In the genomic region with DNA sequence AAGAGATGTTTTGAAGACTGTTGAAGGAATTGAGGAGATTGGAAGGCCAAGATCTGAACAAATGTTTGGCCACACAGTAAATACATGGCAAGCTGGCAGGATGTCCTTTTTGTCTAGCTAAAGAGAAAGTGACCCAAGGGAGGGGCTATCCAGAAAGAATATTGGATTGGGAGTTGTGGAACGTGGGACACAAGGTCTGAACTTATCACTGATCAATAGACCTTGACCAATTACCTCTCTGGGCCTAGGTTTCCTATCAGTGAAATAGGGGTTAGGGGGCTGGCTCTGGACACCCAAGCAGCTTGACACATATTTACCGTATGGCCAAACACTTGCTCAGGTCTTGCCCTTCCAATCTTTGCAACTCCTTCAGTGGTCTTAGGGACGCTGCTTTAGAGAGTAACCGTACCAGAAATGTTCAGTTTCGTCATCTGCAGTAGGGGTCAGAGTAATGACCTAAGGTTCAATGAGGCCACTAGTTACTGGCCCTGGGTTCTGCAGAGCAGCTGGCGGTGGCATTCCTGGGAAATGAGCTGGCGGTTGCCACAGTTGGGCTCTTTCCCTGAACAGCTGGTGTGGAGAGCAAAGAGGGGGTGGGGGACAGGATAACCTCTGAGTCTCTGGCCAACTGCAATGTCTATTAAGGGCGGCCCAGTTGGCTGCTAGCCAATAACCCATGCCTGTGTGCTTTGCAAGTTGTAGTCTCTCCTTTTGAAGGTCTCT, we compare ENCODE assay signal across 1 cellular context.
A peak's percentile ranks its signal among the peaks of the same experiment; 100 is the strongest.
TF ChIP-seq lines count a peak whose summit lies in the region.

No MANE protein-coding gene starts in this region.

TF ChIP-seq in K562, 482 proteins besides CTCF, POLR2A, EP300 and RAD21 (continued from another document):
- TF ChIP-seq, protein P1, sequence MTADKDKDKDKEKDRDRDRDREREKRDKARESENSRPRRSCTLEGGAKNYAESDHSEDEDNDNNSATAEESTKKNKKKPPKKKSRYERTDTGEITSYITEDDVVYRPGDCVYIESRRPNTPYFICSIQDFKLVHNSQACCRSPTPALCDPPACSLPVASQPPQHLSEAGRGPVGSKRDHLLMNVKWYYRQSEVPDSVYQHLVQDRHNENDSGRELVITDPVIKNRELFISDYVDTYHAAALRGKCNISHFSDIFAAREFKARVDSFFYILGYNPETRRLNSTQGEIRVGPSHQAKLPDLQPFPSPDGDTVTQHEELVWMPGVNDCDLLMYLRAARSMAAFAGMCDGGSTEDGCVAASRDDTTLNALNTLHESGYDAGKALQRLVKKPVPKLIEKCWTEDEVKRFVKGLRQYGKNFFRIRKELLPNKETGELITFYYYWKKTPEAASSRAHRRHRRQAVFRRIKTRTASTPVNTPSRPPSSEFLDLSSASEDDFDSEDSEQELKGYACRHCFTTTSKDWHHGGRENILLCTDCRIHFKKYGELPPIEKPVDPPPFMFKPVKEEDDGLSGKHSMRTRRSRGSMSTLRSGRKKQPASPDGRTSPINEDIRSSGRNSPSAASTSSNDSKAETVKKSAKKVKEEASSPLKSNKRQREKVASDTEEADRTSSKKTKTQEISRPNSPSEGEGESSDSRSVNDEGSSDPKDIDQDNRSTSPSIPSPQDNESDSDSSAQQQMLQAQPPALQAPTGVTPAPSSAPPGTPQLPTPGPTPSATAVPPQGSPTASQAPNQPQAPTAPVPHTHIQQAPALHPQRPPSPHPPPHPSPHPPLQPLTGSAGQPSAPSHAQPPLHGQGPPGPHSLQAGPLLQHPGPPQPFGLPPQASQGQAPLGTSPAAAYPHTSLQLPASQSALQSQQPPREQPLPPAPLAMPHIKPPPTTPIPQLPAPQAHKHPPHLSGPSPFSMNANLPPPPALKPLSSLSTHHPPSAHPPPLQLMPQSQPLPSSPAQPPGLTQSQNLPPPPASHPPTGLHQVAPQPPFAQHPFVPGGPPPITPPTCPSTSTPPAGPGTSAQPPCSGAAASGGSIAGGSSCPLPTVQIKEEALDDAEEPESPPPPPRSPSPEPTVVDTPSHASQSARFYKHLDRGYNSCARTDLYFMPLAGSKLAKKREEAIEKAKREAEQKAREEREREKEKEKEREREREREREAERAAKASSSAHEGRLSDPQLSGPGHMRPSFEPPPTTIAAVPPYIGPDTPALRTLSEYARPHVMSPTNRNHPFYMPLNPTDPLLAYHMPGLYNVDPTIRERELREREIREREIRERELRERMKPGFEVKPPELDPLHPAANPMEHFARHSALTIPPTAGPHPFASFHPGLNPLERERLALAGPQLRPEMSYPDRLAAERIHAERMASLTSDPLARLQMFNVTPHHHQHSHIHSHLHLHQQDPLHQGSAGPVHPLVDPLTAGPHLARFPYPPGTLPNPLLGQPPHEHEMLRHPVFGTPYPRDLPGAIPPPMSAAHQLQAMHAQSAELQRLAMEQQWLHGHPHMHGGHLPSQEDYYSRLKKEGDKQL (CRISPR knock-in tag; IDR thresholded peaks at IDR 0.05; ENCODE audit: borderline replicate concordance) = no peak
- TF ChIP-seq FOXA3 (CRISPR knock-in tag; conservative IDR thresholded peaks at IDR 0.05 in 1 of 2, IDR thresholded peaks at IDR 0.05 in 1 of 2) = 0 out of 4 replicates have a peak, but pooled peaks of 1 of the 2 experiments have one; percentile 16
- no peak for TF ChIP-seq MCM3 (IDR thresholded peaks at IDR 0.05)
- no peak for TF ChIP-seq ZNF124 (CRISPR knock-in tag; IDR thresholded peaks at IDR 0.05)
- no peak for TF ChIP-seq LCOR (CRISPR knock-in tag; IDR thresholded peaks at IDR 0.05)
- no peak for TF ChIP-seq TFAM (CRISPR knock-in tag; conservative IDR thresholded peaks at IDR 0.05)
- TF ChIP-seq, protein P2, sequence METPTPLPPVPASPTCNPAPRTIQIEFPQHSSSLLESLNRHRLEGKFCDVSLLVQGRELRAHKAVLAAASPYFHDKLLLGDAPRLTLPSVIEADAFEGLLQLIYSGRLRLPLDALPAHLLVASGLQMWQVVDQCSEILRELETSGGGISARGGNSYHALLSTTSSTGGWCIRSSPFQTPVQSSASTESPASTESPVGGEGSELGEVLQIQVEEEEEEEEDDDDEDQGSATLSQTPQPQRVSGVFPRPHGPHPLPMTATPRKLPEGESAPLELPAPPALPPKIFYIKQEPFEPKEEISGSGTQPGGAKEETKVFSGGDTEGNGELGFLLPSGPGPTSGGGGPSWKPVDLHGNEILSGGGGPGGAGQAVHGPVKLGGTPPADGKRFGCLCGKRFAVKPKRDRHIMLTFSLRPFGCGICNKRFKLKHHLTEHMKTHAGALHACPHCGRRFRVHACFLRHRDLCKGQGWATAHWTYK (CRISPR knock-in tag; IDR thresholded peaks at IDR 0.05) = no peak
- TF ChIP-seq ZNF583 (CRISPR knock-in tag; IDR thresholded peaks at IDR 0.05) = no peak
- TF ChIP-seq ZNF778 (CRISPR knock-in tag; IDR thresholded peaks at IDR 0.05) = no peak
- TF ChIP-seq, protein P3, sequence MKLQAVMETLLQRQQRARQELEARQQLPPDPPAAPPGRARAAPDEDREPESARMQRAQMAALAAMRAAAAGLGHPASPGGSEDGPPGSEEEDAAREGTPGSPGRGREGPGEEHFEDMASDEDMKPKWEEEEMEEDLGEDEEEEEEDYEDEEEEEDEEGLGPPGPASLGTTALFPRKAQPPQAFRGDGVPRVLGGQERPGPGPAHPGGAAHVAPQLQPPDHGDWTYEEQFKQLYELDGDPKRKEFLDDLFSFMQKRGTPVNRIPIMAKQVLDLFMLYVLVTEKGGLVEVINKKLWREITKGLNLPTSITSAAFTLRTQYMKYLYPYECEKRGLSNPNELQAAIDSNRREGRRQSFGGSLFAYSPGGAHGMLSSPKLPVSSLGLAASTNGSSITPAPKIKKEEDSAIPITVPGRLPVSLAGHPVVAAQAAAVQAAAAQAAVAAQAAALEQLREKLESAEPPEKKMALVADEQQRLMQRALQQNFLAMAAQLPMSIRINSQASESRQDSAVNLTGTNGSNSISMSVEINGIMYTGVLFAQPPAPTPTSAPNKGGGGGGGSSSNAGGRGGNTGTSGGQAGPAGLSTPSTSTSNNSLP (IDR thresholded peaks at IDR 0.05; ENCODE audit: borderline replicate concordance, low read depth, low read length) = no peak
- no peak for TF ChIP-seq BHLHE40 (IDR thresholded peaks at IDR 0.05; ENCODE audit: low read length)
- TF ChIP-seq, protein P4, sequence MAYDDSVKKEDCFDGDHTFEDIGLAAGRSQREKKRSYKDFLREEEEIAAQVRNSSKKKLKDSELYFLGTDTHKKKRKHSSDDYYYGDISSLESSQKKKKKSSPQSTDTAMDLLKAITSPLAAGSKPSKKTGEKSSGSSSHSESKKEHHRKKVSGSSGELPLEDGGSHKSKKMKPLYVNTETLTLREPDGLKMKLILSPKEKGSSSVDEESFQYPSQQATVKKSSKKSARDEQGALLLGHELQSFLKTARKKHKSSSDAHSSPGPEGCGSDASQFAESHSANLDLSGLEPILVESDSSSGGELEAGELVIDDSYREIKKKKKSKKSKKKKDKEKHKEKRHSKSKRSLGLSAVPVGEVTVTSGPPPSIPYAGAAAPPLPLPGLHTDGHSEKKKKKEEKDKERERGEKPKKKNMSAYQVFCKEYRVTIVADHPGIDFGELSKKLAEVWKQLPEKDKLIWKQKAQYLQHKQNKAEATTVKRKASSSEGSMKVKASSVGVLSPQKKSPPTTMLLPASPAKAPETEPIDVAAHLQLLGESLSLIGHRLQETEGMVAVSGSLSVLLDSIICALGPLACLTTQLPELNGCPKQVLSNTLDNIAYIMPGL (CRISPR knock-in tag; IDR thresholded peaks at IDR 0.05) = no peak
- TF ChIP-seq, protein P5, sequence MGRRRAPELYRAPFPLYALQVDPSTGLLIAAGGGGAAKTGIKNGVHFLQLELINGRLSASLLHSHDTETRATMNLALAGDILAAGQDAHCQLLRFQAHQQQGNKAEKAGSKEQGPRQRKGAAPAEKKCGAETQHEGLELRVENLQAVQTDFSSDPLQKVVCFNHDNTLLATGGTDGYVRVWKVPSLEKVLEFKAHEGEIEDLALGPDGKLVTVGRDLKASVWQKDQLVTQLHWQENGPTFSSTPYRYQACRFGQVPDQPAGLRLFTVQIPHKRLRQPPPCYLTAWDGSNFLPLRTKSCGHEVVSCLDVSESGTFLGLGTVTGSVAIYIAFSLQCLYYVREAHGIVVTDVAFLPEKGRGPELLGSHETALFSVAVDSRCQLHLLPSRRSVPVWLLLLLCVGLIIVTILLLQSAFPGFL (CRISPR knock-in tag; IDR thresholded peaks at IDR 0.05) = no peak
- no peak for TF ChIP-seq PRPF4 (IDR thresholded peaks at IDR 0.05; ENCODE audit: insufficient read depth, low read depth, low read length, poor library complexity, severe bottlenecking)
- TF ChIP-seq, protein P6, sequence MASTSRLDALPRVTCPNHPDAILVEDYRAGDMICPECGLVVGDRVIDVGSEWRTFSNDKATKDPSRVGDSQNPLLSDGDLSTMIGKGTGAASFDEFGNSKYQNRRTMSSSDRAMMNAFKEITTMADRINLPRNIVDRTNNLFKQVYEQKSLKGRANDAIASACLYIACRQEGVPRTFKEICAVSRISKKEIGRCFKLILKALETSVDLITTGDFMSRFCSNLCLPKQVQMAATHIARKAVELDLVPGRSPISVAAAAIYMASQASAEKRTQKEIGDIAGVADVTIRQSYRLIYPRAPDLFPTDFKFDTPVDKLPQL (IDR thresholded peaks at IDR 0.05; ENCODE audit: extremely low read depth, insufficient read length) = no peak
- TF ChIP-seq, protein P7, sequence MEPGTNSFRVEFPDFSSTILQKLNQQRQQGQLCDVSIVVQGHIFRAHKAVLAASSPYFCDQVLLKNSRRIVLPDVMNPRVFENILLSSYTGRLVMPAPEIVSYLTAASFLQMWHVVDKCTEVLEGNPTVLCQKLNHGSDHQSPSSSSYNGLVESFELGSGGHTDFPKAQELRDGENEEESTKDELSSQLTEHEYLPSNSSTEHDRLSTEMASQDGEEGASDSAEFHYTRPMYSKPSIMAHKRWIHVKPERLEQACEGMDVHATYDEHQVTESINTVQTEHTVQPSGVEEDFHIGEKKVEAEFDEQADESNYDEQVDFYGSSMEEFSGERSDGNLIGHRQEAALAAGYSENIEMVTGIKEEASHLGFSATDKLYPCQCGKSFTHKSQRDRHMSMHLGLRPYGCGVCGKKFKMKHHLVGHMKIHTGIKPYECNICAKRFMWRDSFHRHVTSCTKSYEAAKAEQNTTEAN (CRISPR knock-in tag; IDR thresholded peaks at IDR 0.05) = no peak
- TF ChIP-seq CEBPB (tag; IDR thresholded peaks at IDR 0.05) = peak; percentile 27; the same call in 1 of the 2 replicates
- TF ChIP-seq LARP7 (IDR thresholded peaks at IDR 0.05) = no peak
- TF ChIP-seq KAT2B (IDR thresholded peaks at IDR 0.05; ENCODE audit: low read depth, low read length) = no peak
- TF ChIP-seq ZNF79 (CRISPR knock-in tag; IDR thresholded peaks at IDR 0.05; ENCODE audit: low read depth) = no peak
- TF ChIP-seq POLR2H (tag; IDR thresholded peaks at IDR 0.05; ENCODE audit: low read depth) = no peak
- TF ChIP-seq SIN3B (IDR thresholded peaks at IDR 0.05; ENCODE audit: low read depth) = no peak
- no peak for TF ChIP-seq KLF13 (tag; IDR thresholded peaks at IDR 0.05; ENCODE audit: borderline replicate concordance, low read depth)
- TF ChIP-seq NR2C1 (IDR thresholded peaks at IDR 0.05) = no peak
- peak; percentile 36; the same call in 1 of the 2 replicates for TF ChIP-seq NR2C1 (tag; IDR thresholded peaks at IDR 0.05)
- TF ChIP-seq JUN (IDR thresholded peaks at IDR 0.05; ENCODE audit: borderline replicate concordance, low read depth, low read length) = 0 out of 2 replicates have a peak, but pooled peaks have one; percentile 6
- TF ChIP-seq JUN (CRISPR knock-in tag; IDR thresholded peaks at IDR 0.05; ENCODE audit: borderline replicate concordance) = 0 out of 2 replicates have a peak, but pooled peaks have one; percentile 32
- no peak; the same call in 1 of the 2 replicates for TF ChIP-seq CEBPG (CRISPR knock-in tag; IDR thresholded peaks at IDR 0.05)
- 0 out of 4 replicates have a peak, but pooled peaks of 1 of the 2 experiments have one; percentile 30 for TF ChIP-seq CEBPG (tag; conservative IDR thresholded peaks at IDR 0.05 in 1 of 2, IDR thresholded peaks at IDR 0.05 in 1 of 2)
- TF ChIP-seq RAD51 (IDR thresholded peaks at IDR 0.05; ENCODE audit: borderline replicate concordance, low read depth) = no peak
- no peak for TF ChIP-seq ZNF696 (CRISPR knock-in tag; conservative IDR thresholded peaks at IDR 0.05)
- no peak for TF ChIP-seq TEAD4 (IDR thresholded peaks at IDR 0.05; ENCODE audit: low read length)
- no peak for TF ChIP-seq TEAD4 (CRISPR knock-in tag; IDR thresholded peaks at IDR 0.05; ENCODE audit: borderline replicate concordance)
- TF ChIP-seq, protein P8, sequence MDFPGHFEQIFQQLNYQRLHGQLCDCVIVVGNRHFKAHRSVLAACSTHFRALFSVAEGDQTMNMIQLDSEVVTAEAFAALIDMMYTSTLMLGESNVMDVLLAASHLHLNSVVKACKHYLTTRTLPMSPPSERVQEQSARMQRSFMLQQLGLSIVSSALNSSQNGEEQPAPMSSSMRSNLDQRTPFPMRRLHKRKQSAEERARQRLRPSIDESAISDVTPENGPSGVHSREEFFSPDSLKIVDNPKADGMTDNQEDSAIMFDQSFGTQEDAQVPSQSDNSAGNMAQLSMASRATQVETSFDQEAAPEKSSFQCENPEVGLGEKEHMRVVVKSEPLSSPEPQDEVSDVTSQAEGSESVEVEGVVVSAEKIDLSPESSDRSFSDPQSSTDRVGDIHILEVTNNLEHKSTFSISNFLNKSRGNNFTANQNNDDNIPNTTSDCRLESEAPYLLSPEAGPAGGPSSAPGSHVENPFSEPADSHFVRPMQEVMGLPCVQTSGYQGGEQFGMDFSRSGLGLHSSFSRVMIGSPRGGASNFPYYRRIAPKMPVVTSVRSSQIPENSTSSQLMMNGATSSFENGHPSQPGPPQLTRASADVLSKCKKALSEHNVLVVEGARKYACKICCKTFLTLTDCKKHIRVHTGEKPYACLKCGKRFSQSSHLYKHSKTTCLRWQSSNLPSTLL (IDR thresholded peaks at IDR 0.05) = no peak
- TF ChIP-seq, protein P9, sequence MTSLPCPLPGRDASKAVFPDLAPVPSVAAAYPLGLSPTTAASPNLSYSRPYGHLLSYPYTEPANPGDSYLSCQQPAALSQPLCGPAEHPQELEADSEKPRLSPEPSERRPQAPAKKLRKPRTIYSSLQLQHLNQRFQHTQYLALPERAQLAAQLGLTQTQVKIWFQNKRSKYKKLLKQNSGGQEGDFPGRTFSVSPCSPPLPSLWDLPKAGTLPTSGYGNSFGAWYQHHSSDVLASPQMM (CRISPR knock-in tag; IDR thresholded peaks at IDR 0.05) = no peak
